In the genomic region with DNA sequence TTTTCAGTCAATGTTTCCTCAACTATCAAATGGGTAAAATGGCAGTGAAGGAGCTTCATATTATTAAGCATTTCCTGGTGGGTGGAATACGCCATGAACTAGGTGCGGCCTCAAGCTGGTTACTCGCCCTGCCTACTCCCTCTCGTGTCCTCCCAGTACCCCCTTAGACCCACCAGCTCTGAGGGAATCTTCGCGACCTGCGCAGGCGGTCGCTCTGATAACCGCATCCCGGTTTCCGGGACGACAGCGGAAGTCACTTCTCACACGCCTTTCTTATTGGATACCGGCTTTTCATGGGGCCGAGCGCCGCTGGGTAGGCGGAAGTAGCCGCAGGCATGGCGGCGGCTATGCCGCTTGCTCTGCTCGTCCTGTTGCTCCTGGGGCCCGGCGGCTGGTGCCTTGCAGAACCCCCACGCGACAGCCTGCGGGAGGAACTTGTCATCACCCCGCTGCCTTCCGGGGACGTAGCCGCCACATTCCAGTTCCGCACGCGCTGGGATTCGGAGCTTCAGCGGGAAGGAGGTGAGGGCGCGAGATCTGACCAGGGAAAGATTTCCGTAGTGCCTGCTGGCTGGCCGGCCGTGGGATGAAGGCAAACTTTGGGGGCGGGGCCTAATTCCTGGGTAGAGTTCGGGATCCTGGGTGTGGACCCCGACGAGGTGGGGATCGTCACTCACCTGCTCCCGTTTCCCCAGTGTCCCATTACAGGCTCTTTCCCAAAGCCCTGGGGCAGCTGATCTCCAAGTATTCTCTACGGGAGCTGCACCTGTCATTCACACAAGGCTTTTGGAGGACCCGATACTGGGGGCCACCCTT, we compare ENCODE assay signal across 1 cellular context.
TF ChIP-seq lines count a peak whose summit lies in the region.

A gene (plus strand): TSS at position 320 of the 816 bp plus-strand sequence. CDS start 16 bp downstream, at position 336.

TF ChIP-seq in HepG2, 621 proteins besides CTCF, POLR2A, EP300 and RAD21 (continued from another document and continues in another):
- TF ChIP-seq, protein P1, sequence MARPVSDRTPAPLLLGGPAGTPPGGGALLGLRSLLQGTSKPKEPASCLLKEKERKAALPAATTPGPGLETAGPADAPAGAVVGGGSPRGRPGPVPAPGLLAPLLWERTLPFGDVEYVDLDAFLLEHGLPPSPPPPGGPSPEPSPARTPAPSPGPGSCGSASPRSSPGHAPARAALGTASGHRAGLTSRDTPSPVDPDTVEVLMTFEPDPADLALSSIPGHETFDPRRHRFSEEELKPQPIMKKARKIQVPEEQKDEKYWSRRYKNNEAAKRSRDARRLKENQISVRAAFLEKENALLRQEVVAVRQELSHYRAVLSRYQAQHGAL (CRISPR knock-in tag; IDR thresholded peaks at IDR 0.05; ENCODE audit: not compliant biosample characterization) = peak; percentile 18
- TF ChIP-seq KMT2B (CRISPR knock-in tag; IDR thresholded peaks at IDR 0.05) (peak; percentile 94), ZNF703 (CRISPR knock-in tag; IDR thresholded peaks at IDR 0.05; ENCODE audit: borderline replicate concordance) (no peak), LCORL (IDR thresholded peaks at IDR 0.05) (no peak), LCORL (CRISPR knock-in tag; IDR thresholded peaks at IDR 0.05) (peak; percentile 76), CC2D1A (CRISPR knock-in tag; IDR thresholded peaks at IDR 0.05) (peak; percentile 79), NCOA5 (CRISPR knock-in tag; IDR thresholded peaks at IDR 0.05) (no peak; the same call in 1 of the 2 replicates), NCOA2 (CRISPR knock-in tag; IDR thresholded peaks at IDR 0.05) (peak; percentile 44), HNRNPL (IDR thresholded peaks at IDR 0.05; ENCODE audit: low read depth, low read length) (peak; percentile 76), ZNF205 (CRISPR knock-in tag; IDR thresholded peaks at IDR 0.05) (0 out of 2 replicates have a peak, but pooled peaks have one; percentile 38), ZFY (CRISPR knock-in tag; IDR thresholded peaks at IDR 0.05) (peak; percentile 91), RXRB (CRISPR knock-in tag; IDR thresholded peaks at IDR 0.05; ENCODE audit: borderline replicate concordance) (peak; percentile 67), ETV6 (CRISPR knock-in tag; conservative IDR thresholded peaks at IDR 0.05) (peak; percentile 94), ZNF766 (CRISPR knock-in tag; IDR thresholded peaks at IDR 0.05; ENCODE audit: borderline replicate concordance) (peak; percentile 91), CENPT (CRISPR knock-in tag; IDR thresholded peaks at IDR 0.05; ENCODE audit: low read depth) (no peak; the same call in 1 of the 2 replicates), ZMYM3 (CRISPR knock-in tag; IDR thresholded peaks at IDR 0.05) (0 out of 2 replicates have a peak, but pooled peaks have one; percentile 31), MYC (CRISPR knock-in tag; IDR thresholded peaks at IDR 0.05; ENCODE audit: borderline replicate concordance) (peak; percentile 92; the same call in 1 of the 2 replicates), ZSCAN20 (CRISPR knock-in tag; IDR thresholded peaks at IDR 0.05; ENCODE audit: borderline replicate concordance) (peak; percentile 77), HDAC6 (IDR thresholded peaks at IDR 0.05; ENCODE audit: low read depth, low read length) (no peak), THAP11 (CRISPR knock-in tag; IDR thresholded peaks at IDR 0.05) (peak; percentile 93), CBX1 (IDR thresholded peaks at IDR 0.05; ENCODE audit: low read depth) (no peak), PHF8 (CRISPR knock-in tag; IDR thresholded peaks at IDR 0.05) (peak; percentile 100), RAD51 (IDR thresholded peaks at IDR 0.05; ENCODE audit: borderline replicate concordance) (no peak), RBFOX2 (IDR thresholded peaks at IDR 0.05; ENCODE audit: low read depth, low read length) (peak; percentile 97), ZNF468 (CRISPR knock-in tag; IDR thresholded peaks at IDR 0.05) (peak; percentile 90; the same call in 1 of the 2 replicates), SP5 (CRISPR knock-in tag; IDR thresholded peaks at IDR 0.05; ENCODE audit: borderline replicate concordance, low read depth) (no peak), ATF1 (CRISPR knock-in tag; IDR thresholded peaks at IDR 0.05) (peak; percentile 93), KDM4B (CRISPR knock-in tag; IDR thresholded peaks at IDR 0.05) (peak; percentile 69; the same call in 1 of the 2 replicates), HMG20B (CRISPR knock-in tag; conservative IDR thresholded peaks at IDR 0.05) (peak; percentile 69; the same call in 1 of the 2 replicates), NCOA1 (CRISPR knock-in tag; IDR thresholded peaks at IDR 0.05) (peak; percentile 92; the same call in 1 of the 2 replicates), U2AF1 (optimal IDR thresholded peaks at IDR 0.05; ENCODE audit: low read depth, low read length) (peak; percentile 99), SP1 (IDR thresholded peaks at IDR 0.05) (no peak), SP1 (CRISPR knock-in tag; IDR thresholded peaks at IDR 0.05) (no peak; the same call in 1 of the 2 replicates), ZNF34 (CRISPR knock-in tag; IDR thresholded peaks at IDR 0.05; ENCODE audit: borderline replicate concordance) (peak; percentile 21), ELF1 (CRISPR knock-in tag; IDR thresholded peaks at IDR 0.05) (peak; percentile 99), SMAD3 (CRISPR knock-in tag; IDR thresholded peaks at IDR 0.05) (peak; percentile 94), ZNF577 (CRISPR knock-in tag; IDR thresholded peaks at IDR 0.05; ENCODE audit: borderline replicate concordance, low read depth) (no peak)
- TF ChIP-seq, protein P2, sequence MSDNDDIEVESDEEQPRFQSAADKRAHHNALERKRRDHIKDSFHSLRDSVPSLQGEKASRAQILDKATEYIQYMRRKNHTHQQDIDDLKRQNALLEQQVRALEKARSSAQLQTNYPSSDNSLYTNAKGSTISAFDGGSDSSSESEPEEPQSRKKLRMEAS (IDR thresholded peaks at IDR 0.05) = peak; percentile 88
- TF ChIP-seq, protein P3, sequence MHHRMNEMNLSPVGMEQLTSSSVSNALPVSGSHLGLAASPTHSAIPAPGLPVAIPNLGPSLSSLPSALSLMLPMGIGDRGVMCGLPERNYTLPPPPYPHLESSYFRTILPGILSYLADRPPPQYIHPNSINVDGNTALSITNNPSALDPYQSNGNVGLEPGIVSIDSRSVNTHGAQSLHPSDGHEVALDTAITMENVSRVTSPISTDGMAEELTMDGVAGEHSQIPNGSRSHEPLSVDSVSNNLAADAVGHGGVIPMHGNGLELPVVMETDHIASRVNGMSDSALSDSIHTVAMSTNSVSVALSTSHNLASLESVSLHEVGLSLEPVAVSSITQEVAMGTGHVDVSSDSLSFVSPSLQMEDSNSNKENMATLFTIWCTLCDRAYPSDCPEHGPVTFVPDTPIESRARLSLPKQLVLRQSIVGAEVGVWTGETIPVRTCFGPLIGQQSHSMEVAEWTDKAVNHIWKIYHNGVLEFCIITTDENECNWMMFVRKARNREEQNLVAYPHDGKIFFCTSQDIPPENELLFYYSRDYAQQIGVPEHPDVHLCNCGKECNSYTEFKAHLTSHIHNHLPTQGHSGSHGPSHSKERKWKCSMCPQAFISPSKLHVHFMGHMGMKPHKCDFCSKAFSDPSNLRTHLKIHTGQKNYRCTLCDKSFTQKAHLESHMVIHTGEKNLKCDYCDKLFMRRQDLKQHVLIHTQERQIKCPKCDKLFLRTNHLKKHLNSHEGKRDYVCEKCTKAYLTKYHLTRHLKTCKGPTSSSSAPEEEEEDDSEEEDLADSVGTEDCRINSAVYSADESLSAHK (CRISPR knock-in tag; IDR thresholded peaks at IDR 0.05; ENCODE audit: borderline replicate concordance) = no peak
- TF ChIP-seq, protein P4, sequence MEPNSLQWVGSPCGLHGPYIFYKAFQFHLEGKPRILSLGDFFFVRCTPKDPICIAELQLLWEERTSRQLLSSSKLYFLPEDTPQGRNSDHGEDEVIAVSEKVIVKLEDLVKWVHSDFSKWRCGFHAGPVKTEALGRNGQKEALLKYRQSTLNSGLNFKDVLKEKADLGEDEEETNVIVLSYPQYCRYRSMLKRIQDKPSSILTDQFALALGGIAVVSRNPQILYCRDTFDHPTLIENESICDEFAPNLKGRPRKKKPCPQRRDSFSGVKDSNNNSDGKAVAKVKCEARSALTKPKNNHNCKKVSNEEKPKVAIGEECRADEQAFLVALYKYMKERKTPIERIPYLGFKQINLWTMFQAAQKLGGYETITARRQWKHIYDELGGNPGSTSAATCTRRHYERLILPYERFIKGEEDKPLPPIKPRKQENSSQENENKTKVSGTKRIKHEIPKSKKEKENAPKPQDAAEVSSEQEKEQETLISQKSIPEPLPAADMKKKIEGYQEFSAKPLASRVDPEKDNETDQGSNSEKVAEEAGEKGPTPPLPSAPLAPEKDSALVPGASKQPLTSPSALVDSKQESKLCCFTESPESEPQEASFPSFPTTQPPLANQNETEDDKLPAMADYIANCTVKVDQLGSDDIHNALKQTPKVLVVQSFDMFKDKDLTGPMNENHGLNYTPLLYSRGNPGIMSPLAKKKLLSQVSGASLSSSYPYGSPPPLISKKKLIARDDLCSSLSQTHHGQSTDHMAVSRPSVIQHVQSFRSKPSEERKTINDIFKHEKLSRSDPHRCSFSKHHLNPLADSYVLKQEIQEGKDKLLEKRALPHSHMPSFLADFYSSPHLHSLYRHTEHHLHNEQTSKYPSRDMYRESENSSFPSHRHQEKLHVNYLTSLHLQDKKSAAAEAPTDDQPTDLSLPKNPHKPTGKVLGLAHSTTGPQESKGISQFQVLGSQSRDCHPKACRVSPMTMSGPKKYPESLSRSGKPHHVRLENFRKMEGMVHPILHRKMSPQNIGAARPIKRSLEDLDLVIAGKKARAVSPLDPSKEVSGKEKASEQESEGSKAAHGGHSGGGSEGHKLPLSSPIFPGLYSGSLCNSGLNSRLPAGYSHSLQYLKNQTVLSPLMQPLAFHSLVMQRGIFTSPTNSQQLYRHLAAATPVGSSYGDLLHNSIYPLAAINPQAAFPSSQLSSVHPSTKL (CRISPR knock-in tag; IDR thresholded peaks at IDR 0.05) = peak; percentile 73
- TF ChIP-seq, protein P5, sequence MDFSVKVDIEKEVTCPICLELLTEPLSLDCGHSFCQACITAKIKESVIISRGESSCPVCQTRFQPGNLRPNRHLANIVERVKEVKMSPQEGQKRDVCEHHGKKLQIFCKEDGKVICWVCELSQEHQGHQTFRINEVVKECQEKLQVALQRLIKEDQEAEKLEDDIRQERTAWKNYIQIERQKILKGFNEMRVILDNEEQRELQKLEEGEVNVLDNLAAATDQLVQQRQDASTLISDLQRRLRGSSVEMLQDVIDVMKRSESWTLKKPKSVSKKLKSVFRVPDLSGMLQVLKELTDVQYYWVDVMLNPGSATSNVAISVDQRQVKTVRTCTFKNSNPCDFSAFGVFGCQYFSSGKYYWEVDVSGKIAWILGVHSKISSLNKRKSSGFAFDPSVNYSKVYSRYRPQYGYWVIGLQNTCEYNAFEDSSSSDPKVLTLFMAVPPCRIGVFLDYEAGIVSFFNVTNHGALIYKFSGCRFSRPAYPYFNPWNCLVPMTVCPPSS (IDR thresholded peaks at IDR 0.05) = no peak
- TF ChIP-seq, protein P6, sequence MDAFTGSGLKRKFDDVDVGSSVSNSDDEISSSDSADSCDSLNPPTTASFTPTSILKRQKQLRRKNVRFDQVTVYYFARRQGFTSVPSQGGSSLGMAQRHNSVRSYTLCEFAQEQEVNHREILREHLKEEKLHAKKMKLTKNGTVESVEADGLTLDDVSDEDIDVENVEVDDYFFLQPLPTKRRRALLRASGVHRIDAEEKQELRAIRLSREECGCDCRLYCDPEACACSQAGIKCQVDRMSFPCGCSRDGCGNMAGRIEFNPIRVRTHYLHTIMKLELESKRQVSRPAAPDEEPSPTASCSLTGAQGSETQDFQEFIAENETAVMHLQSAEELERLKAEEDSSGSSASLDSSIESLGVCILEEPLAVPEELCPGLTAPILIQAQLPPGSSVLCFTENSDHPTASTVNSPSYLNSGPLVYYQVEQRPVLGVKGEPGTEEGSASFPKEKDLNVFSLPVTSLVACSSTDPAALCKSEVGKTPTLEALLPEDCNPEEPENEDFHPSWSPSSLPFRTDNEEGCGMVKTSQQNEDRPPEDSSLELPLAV (CRISPR knock-in tag; conservative IDR thresholded peaks at IDR 0.05; ENCODE audit: low read depth) = no peak
- TF ChIP-seq, protein P7, sequence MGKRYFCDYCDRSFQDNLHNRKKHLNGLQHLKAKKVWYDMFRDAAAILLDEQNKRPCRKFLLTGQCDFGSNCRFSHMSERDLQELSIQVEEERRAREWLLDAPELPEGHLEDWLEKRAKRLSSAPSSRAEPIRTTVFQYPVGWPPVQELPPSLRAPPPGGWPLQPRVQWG (CRISPR knock-in tag; IDR thresholded peaks at IDR 0.05; ENCODE audit: borderline replicate concordance, low read depth) = no peak
- TF ChIP-seq, protein P8, sequence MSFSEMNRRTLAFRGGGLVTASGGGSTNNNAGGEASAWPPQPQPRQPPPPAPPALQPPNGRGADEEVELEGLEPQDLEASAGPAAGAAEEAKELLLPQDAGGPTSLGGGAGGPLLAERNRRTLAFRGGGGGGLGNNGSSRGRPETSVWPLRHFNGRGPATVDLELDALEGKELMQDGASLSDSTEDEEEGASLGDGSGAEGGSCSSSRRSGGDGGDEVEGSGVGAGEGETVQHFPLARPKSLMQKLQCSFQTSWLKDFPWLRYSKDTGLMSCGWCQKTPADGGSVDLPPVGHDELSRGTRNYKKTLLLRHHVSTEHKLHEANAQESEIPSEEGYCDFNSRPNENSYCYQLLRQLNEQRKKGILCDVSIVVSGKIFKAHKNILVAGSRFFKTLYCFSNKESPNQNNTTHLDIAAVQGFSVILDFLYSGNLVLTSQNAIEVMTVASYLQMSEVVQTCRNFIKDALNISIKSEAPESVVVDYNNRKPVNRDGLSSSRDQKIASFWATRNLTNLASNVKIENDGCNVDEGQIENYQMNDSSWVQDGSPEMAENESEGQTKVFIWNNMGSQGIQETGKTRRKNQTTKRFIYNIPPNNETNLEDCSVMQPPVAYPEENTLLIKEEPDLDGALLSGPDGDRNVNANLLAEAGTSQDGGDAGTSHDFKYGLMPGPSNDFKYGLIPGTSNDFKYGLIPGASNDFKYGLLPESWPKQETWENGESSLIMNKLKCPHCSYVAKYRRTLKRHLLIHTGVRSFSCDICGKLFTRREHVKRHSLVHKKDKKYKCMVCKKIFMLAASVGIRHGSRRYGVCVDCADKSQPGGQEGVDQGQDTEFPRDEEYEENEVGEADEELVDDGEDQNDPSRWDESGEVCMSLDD (CRISPR knock-in tag; IDR thresholded peaks at IDR 0.05; ENCODE audit: borderline replicate concordance) = no peak
- TF ChIP-seq, protein P9, sequence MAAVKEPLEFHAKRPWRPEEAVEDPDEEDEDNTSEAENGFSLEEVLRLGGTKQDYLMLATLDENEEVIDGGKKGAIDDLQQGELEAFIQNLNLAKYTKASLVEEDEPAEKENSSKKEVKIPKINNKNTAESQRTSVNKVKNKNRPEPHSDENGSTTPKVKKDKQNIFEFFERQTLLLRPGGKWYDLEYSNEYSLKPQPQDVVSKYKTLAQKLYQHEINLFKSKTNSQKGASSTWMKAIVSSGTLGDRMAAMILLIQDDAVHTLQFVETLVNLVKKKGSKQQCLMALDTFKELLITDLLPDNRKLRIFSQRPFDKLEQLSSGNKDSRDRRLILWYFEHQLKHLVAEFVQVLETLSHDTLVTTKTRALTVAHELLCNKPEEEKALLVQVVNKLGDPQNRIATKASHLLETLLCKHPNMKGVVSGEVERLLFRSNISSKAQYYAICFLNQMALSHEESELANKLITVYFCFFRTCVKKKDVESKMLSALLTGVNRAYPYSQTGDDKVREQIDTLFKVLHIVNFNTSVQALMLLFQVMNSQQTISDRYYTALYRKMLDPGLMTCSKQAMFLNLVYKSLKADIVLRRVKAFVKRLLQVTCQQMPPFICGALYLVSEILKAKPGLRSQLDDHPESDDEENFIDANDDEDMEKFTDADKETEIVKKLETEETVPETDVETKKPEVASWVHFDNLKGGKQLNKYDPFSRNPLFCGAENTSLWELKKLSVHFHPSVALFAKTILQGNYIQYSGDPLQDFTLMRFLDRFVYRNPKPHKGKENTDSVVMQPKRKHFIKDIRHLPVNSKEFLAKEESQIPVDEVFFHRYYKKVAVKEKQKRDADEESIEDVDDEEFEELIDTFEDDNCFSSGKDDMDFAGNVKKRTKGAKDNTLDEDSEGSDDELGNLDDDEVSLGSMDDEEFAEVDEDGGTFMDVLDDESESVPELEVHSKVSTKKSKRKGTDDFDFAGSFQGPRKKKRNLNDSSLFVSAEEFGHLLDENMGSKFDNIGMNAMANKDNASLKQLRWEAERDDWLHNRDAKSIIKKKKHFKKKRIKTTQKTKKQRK (IDR thresholded peaks at IDR 0.05; ENCODE audit: low read length) = no peak
